Comparison of ENCODE assay signal across 19 cellular contexts in the genomic region with DNA sequence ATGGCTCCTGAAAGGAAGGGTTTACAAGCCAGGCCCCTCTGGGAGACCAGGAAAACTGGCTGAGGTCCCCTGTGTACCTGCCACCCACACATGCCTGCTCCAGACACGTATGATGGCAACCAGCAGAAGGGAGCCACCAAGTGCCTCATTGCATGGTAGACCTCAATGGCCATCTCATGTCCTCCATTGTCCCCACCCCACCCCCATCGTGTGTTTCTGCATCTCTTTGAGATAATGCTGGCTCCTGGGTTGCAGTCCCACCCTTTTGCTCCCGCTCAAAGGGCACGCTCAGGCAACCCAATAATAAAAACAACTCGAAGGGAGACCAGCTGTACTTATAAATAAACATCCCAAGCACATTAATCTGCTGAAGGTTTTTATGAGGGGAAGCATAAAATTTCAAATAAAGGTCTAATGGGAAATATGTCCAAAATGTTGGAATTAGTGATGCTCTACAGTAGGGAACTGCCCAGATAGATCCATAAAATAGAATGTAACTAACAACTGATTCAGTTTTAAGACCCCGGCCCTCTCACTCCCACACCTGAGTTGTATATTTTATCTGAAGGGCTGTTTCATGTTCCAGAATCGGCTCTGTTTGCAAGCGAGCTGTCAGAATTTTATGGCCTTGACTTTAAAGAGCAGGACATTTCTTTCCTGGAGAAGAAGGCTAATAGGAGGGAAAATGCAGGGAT.
"Had no signal": no experiment of that assay in that cellular context is flagged by ENCODE, and none has a peak within 500 bp of the region (broad histone marks: within the 10 kb centered on the region; RNA-seq: fewer than 3 reads in every experiment).

No MANE protein-coding gene starts in this region.

- H3K4me1 ChIP-seq: gastrocnemius medialis, neural progenitor cell, parathyroid adenoma, tibial artery, upper lobe of right lung had no signal

- H3K79me2 ChIP-seq: parathyroid adenoma had no signal

- H3K4me3 ChIP-seq: coronary artery, gastrocnemius medialis, lung, neural progenitor cell, testis, tibial artery, upper lobe of right lung, vagina had no signal

- H3K36me3 ChIP-seq: gastrocnemius medialis, neural progenitor cell, tibial artery, upper lobe of right lung, vagina had no signal

- H3K27me3 ChIP-seq: gastrocnemius medialis, testis, tibial artery, vagina had no signal

- H3K27ac ChIP-seq: coronary artery, gastrocnemius medialis, neural progenitor cell, parathyroid adenoma, tibial artery, upper lobe of right lung had no signal

- H2AFZ ChIP-seq: neural progenitor cell, parathyroid adenoma had no signal

- DNase-seq: dermis blood vessel endothelial cell; effector memory CD8-positive, alpha-beta T cell; foreskin fibroblast; gastrocnemius medialis; head of caudate nucleus; naive B cell; right cardiac atrium; small intestine; stimulated activated CD4-positive, alpha-beta T cell treated with anti-CD3 and anti-CD28 coated beads, Interleukin-4, amount 100 ng/mL, for 4 hours; stimulated activated naive CD8-positive, alpha-beta T cell treated with anti-CD3 and anti-CD28 coated beads, Interleukin-15, Interleukin-2, amounts not matched to agents 100 U/mL and 50 U/mL, for 24 hours; substantia nigra; testis; tibial artery; upper lobe of right lung had no signal

- H3K9me3 ChIP-seq: gastrocnemius medialis, testis, tibial artery, upper lobe of right lung, vagina had no signal

- H3K4me2 ChIP-seq: neural progenitor cell had no signal

- H3K9ac ChIP-seq: neural progenitor cell, parathyroid adenoma had no signal
